Comparison of ENCODE assay signal across 8 cellular contexts in the genomic region with DNA sequence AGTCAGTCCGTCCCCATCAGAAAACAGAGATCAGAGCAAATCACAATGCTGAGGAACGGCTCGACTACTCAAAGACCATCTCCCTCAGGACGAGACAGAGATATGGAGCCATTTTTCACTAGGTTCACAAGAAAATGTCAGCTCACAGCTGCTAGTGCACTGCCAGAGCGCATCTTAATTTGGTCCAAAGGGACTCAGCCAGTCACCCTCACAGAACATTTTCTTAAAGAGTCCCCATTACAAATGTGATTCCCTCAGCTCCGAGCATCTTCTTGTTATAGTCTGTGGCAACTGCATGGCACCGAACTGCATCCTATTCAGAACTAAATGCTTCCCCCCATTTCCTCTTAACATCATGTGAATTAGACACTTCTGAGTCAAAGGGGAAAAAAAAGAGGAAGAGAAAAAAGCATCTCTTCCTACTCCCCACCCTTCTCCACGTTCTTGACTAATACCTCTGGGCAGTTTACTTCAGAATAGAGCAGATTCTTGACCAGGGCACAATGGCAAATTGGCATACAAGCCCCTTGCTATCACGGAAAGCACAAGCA.
DNase-seq lines count a peak whose midpoint lies in the region; ATAC-seq, FAIRE-seq and TF ChIP-seq lines count a peak whose summit lies in the region.

No MANE protein-coding gene starts in this region.

- H3K4me1 Mint-ChIP-seq in T-helper 2 cell treated with Interferon-gamma antibody and Interleukin-4, amounts not matched to agents 5 μg/mL and 100 μg/mL, for 36 hours (ENCODE audit: low read depth), result no peaks in the 10 kb centered on the region
- no peaks in the 10 kb centered on the region for H3K4me1 Mint-ChIP-seq in activated CD8-positive, alpha-beta memory T cell treated with anti-CD3 and anti-CD28 coated beads, Interleukin-2, amount 10 ng/mL, durations not matched to agents 7 days and 5 days

- peaks cover 8% of the 10 kb centered on the region for H3K27me3 Mint-ChIP-seq in T-helper 2 cell treated with Interferon-gamma antibody and Interleukin-4, amounts not matched to agents 5 μg/mL and 100 μg/mL, for 36 hours (ENCODE audit: low read depth)
- H3K27me3 Mint-ChIP-seq in activated CD8-positive, alpha-beta memory T cell treated with anti-CD3 and anti-CD28 coated beads, Interleukin-2, amount 10 ng/mL, durations not matched to agents 7 days and 5 days, result peaks cover 2% of the 10 kb centered on the region

- CTCF ChIA-PET in activated CD8-positive, alpha-beta memory T cell treated with anti-CD3 and anti-CD28 coated beads, Interleukin-2, amount 10 ng/mL, durations not matched to agents 7 days and 5 days (lab: Charles Lee), result no interaction called here

- ATAC-seq in HG02588 (IDR thresholded peaks at IDR 0.05; ENCODE audit: unreplicated experiment), result peak; percentile 88
- no peak for ATAC-seq in activated CD8-positive, alpha-beta memory T cell treated with anti-CD3 and anti-CD28 coated beads, Interleukin-2, amount 10 ng/mL, durations not matched to agents 7 days and 5 days

- WGBS in stomach, 5 donors, result 4 to 11% (median 7%) methylated on average over 9 of the region's 9 CpGs

- no peaks in the 10 kb centered on the region for H3K36me3 ChIP-seq in stomach
- H3K36me3 ChIP-seq in Peyer's patch, result no peaks in the 10 kb centered on the region

- H3K9me3 Mint-ChIP-seq in T-helper 2 cell treated with Interferon-gamma antibody and Interleukin-4, amounts not matched to agents 5 μg/mL and 100 μg/mL, for 36 hours, result no peaks in the 10 kb centered on the region
- no peaks in the 10 kb centered on the region for H3K9me3 Mint-ChIP-seq in activated CD8-positive, alpha-beta memory T cell treated with anti-CD3 and anti-CD28 coated beads, Interleukin-2, amount 10 ng/mL, durations not matched to agents 7 days and 5 days (ENCODE audit: low read depth)

- H3K27ac Mint-ChIP-seq in T-helper 2 cell treated with Interferon-gamma antibody and Interleukin-4, amounts not matched to agents 5 μg/mL and 100 μg/mL, for 36 hours, result no peak overlapping the region
- H3K27ac Mint-ChIP-seq in activated CD8-positive, alpha-beta memory T cell treated with anti-CD3 and anti-CD28 coated beads, Interleukin-2, amount 10 ng/mL, durations not matched to agents 7 days and 5 days, result no peak overlapping the region

- TF ChIP-seq CTCF in stomach (IDR thresholded peaks at IDR 0.05) (no peak), Peyer's patch (IDR thresholded peaks at IDR 0.05) (no peak)

- H3K9me3 ChIP-seq in stomach (no peaks in the 10 kb centered on the region), Peyer's patch (no peaks in the 10 kb centered on the region)

- TF ChIP-seq EP300 in stomach (IDR thresholded peaks at IDR 0.05), result no peak

- no peak overlapping the region for H3K4me3 Mint-ChIP-seq in T-helper 2 cell treated with Interferon-gamma antibody and Interleukin-4, amounts not matched to agents 5 μg/mL and 100 μg/mL, for 36 hours
- no peak overlapping the region for H3K4me3 Mint-ChIP-seq in activated CD8-positive, alpha-beta memory T cell treated with anti-CD3 and anti-CD28 coated beads, Interleukin-2, amount 10 ng/mL, durations not matched to agents 7 days and 5 days

- TF ChIP-seq POLR2A in stomach (IDR thresholded peaks at IDR 0.05) (no peak), Peyer's patch (IDR thresholded peaks at IDR 0.05) (no peak)

- H3K27me3 ChIP-seq in stomach (peaks cover 0 to 7% (median 0%) of the 10 kb centered on the region in 3 donors), Peyer's patch (no peaks in the 10 kb centered on the region)

- H3K4me3 ChIP-seq in stomach, result peak overlapping the region; percentile 23 to 33 (median 28)
- no peak overlapping the region for H3K4me3 ChIP-seq in Peyer's patch

- FAIRE-seq in GM18507 (lab: Jason Lieb, UNC), result peak; percentile 56

- DNase-seq in GM18507 (ENCODE audit: extremely low spot score, insufficient read length, low read depth), result peak; percentile 8
- DNase-seq in NCI-H2227 treated with DMSO at 0.1 percent for 48 hours (lab: John Stamatoyannopoulos, UW), result peak; percentile 60
- DNase-seq in globus pallidus (ENCODE audit: low spot score), result peak; percentile 70
- DNase-seq in stomach, result no peak
- no peak for DNase-seq in Peyer's patch
- no peak for DNase-seq in T-helper 2 cell treated with Interferon-gamma antibody and Interleukin-4, amounts not matched to agents 5 μg/mL and 100 μg/mL, for 36 hours (ENCODE audit: low spot score)
- DNase-seq in activated CD8-positive, alpha-beta memory T cell treated with anti-CD3 and anti-CD28 coated beads, Interleukin-2, amount 10 ng/mL, durations not matched to agents 7 days and 5 days, result no peak

- no peaks in the 10 kb centered on the region for H3K36me3 Mint-ChIP-seq in T-helper 2 cell treated with Interferon-gamma antibody and Interleukin-4, amounts not matched to agents 5 μg/mL and 100 μg/mL, for 36 hours (ENCODE audit: low read depth)
- no peaks in the 10 kb centered on the region for H3K36me3 Mint-ChIP-seq in activated CD8-positive, alpha-beta memory T cell treated with anti-CD3 and anti-CD28 coated beads, Interleukin-2, amount 10 ng/mL, durations not matched to agents 7 days and 5 days

- intact Hi-C loops in stomach (cut with DNase I; ENCODE audit: low total_unique reads), result no loop called here

- peaks cover 0 to 29% (median 15%) of the 10 kb centered on the region in 4 donors for H3K4me1 ChIP-seq in stomach
- peaks cover 0 to 9% (median 0%) of the 10 kb centered on the region in 4 donors for H3K4me1 ChIP-seq in Peyer's patch

- H3K27ac ChIP-seq in stomach, result no peak overlapping the region
- no peak overlapping the region for H3K27ac ChIP-seq in Peyer's patch

Comparison
In these comparisons a context has a peak if more than half of its experiments do, and no peak if none do; other contexts are left out.
1. DNase-seq: peak in GM18507 (single experiment), NCI-H2227 treated with DMSO at 0.1 percent for 48 hours (single experiment) and globus pallidus (single experiment); none in stomach (single experiment), Peyer's patch (0 of 3), T-helper 2 cell treated with Interferon-gamma antibody and Interleukin-4, amounts not matched to agents 5 μg/mL and 100 μg/mL, for 36 hours (single experiment) and activated CD8-positive, alpha-beta memory T cell treated with anti-CD3 and anti-CD28 coated beads, Interleukin-2, amount 10 ng/mL, durations not matched to agents 7 days and 5 days (single experiment).
2. H3K4me3 ChIP-seq: peak in stomach (4 of 4); none in Peyer's patch (0 of 4).